ENCODE assay signal across 26 cellular contexts in genomic region chr10:130834573-130834972, GRCh38.
"Had no signal": no experiment of that assay in that cellular context is flagged by ENCODE, and none has a peak within 500 bp of the region (broad histone marks: within the 10 kb centered on the region; RNA-seq: fewer than 3 reads in every experiment).

No MANE protein-coding gene starts in this region.

- H3K4me1 ChIP-seq: pancreas, prostate gland, right lobe of liver, sigmoid colon, stomach, thyroid gland, tibial nerve, upper lobe of left lung, vagina had no signal

- H3K4me3 Mint-ChIP-seq: naive B cell; natural killer cell; nephron; stimulated activated effector memory CD8-positive, alpha-beta T cell treated with anti-CD3 and anti-CD28 coated beads, Interleukin-12 subunit alpha, Interleukin-12 subunit beta, amount 100 ng/mL, for 72 hours; stimulated activated naive B cell treated with anti-CD40 and anti-IgM and Interleukin-4, amounts not matched to agents 10 μg/mL and 1 μg/mL and 100 μg/mL, for 72 hours; stimulated activated naive CD8-positive, alpha-beta T cell treated with anti-CD3 and anti-CD28 coated beads, Interleukin-15, Interleukin-2, amounts not matched to agents 100 ng/mL and 50 ng/mL, for 24 hours had no signal

- ATAC-seq: natural killer cell; pancreas; right cardiac atrium; stimulated activated effector memory CD8-positive, alpha-beta T cell treated with anti-CD3 and anti-CD28 coated beads, Interleukin-12 subunit alpha, Interleukin-12 subunit beta, amount 100 ng/mL, for 72 hours; stimulated activated naive B cell treated with anti-CD40 and anti-IgM and Interleukin-4, amounts not matched to agents 10 μg/mL and 1 μg/mL and 100 μg/mL, for 72 hours had no signal

- H3K36me3 ChIP-seq: neutrophil, pancreas, prostate gland, right lobe of liver, sigmoid colon, stomach, thoracic aorta, thyroid gland, tibial nerve, upper lobe of left lung, vagina had no signal

- H3K27me3 ChIP-seq: neutrophil, pancreas, right lobe of liver, sigmoid colon, thyroid gland, tibial nerve, upper lobe of left lung, vagina had no signal

- H3K4me1 Mint-ChIP-seq: naive B cell; natural killer cell; nephron; stimulated activated effector memory CD8-positive, alpha-beta T cell treated with anti-CD3 and anti-CD28 coated beads, Interleukin-12 subunit alpha, Interleukin-12 subunit beta, amount 100 ng/mL, for 72 hours; stimulated activated naive B cell treated with anti-CD40 and anti-IgM and Interleukin-4, amounts not matched to agents 10 μg/mL and 1 μg/mL and 100 μg/mL, for 72 hours had no signal

- H3K27ac ChIP-seq: neutrophil, pancreas, prostate gland, right lobe of liver, sigmoid colon, stomach, thoracic aorta, thyroid gland, tibial nerve, upper lobe of left lung, vagina had no signal

- H3K4me3 ChIP-seq: pancreas, prostate gland, right lobe of liver, sigmoid colon, stomach, thoracic aorta, thyroid gland, tibial nerve, upper lobe of left lung, vagina had no signal

- DNase-seq: naive B cell; natural killer cell; nucleus accumbens; pancreas; right cardiac atrium; right lobe of liver; sigmoid colon; small intestine; stimulated activated CD4-positive, alpha-beta T cell treated with anti-CD3 and anti-CD28 coated beads, Interleukin-15, amount 100 ng/mL, for 24 hours; stimulated activated CD4-positive, alpha-beta T cell treated with anti-CD3 and anti-CD28 coated beads, Interleukin-2, amount 100 ng/mL, for 24 hours; stimulated activated CD4-positive, alpha-beta T cell treated with anti-CD3 and anti-CD28 coated beads, Interleukin-2, amount 100 ng/mL, for 48 hours; stimulated activated CD4-positive, alpha-beta T cell treated with anti-CD3 and anti-CD28 coated beads, Interleukin-4, amount 100 ng/mL, for 24 hours; stimulated activated naive B cell treated with anti-CD40 and anti-IgM and Interleukin-4, amounts not matched to agents 10 μg/mL and 1 μg/mL and 100 μg/mL, for 72 hours; stimulated activated naive CD4-positive, alpha-beta T cell treated with Interleukin-2 at 50 U/mL for 16 hours; stomach; thyroid gland; trophoblast cell had no signal

- H3K36me3 Mint-ChIP-seq: naive B cell; natural killer cell; stimulated activated effector memory CD8-positive, alpha-beta T cell treated with anti-CD3 and anti-CD28 coated beads, Interleukin-12 subunit alpha, Interleukin-12 subunit beta, amount 100 ng/mL, for 72 hours; stimulated activated naive B cell treated with anti-CD40 and anti-IgM and Interleukin-4, amounts not matched to agents 10 μg/mL and 1 μg/mL and 100 μg/mL, for 72 hours had no signal

- H3K9me3 Mint-ChIP-seq: nephron; stimulated activated naive CD8-positive, alpha-beta T cell treated with anti-CD3 and anti-CD28 coated beads, Interleukin-15, Interleukin-2, amounts not matched to agents 100 ng/mL and 50 ng/mL, for 24 hours had no signal

- H3K27me3 Mint-ChIP-seq: naive B cell; stimulated activated naive B cell treated with anti-CD40 and anti-IgM and Interleukin-4, amounts not matched to agents 10 μg/mL and 1 μg/mL and 100 μg/mL, for 72 hours; stimulated activated naive CD8-positive, alpha-beta T cell treated with anti-CD3 and anti-CD28 coated beads, Interleukin-15, Interleukin-2, amounts not matched to agents 100 ng/mL and 50 ng/mL, for 24 hours had no signal

- H3K27ac Mint-ChIP-seq: naive B cell; natural killer cell; nephron; stimulated activated effector memory CD8-positive, alpha-beta T cell treated with anti-CD3 and anti-CD28 coated beads, Interleukin-12 subunit alpha, Interleukin-12 subunit beta, amount 100 ng/mL, for 72 hours; stimulated activated naive B cell treated with anti-CD40 and anti-IgM and Interleukin-4, amounts not matched to agents 10 μg/mL and 1 μg/mL and 100 μg/mL, for 72 hours; stimulated activated naive CD8-positive, alpha-beta T cell treated with anti-CD3 and anti-CD28 coated beads, Interleukin-15, Interleukin-2, amounts not matched to agents 100 ng/mL and 50 ng/mL, for 24 hours had no signal

- H3K9me3 ChIP-seq: neutrophil, pancreas, prostate gland, right lobe of liver, thoracic aorta, thyroid gland, upper lobe of left lung, vagina had no signal
